Comparison of ENCODE assay signal across 1 cellular context in genomic region chr10:121452581-121452980, GRCh38.
TF ChIP-seq lines count a peak whose summit lies in the region.

No MANE protein-coding gene starts in this region.

TF ChIP-seq in IMR-90, 13 proteins besides CTCF, POLR2A, EP300 and RAD21 (continued from another document):
- no peak for TF ChIP-seq MAZ (IDR thresholded peaks at IDR 0.05; ENCODE audit: borderline replicate concordance, low read depth, low read length)
- TF ChIP-seq FOS (IDR thresholded peaks at IDR 0.05; ENCODE audit: low read depth, low read length): no peak
- no peak for TF ChIP-seq CEBPB (IDR thresholded peaks at IDR 0.05; ENCODE audit: low read depth, low read length)
- no peak for TF ChIP-seq RCOR1 (IDR thresholded peaks at IDR 0.05; ENCODE audit: insufficient replicate concordance, low read length)
- no peak for TF ChIP-seq MXI1 (IDR thresholded peaks at IDR 0.05; ENCODE audit: borderline replicate concordance, low read depth, low read length)
